Comparison of ENCODE assay signal across 28 cellular contexts in genomic region chr2:60678551-60678950, GRCh38.
"Had no signal": no experiment of that assay in that cellular context is flagged by ENCODE, and none has a peak within 500 bp of the region (broad histone marks: within the 10 kb centered on the region; RNA-seq: fewer than 3 reads in every experiment).

No MANE protein-coding gene starts in this region.

- ATAC-seq: natural killer cell; sciatic nerve; stimulated activated naive B cell treated with anti-CD40 and anti-IgM and Interleukin-4, amounts not matched to agents 10 μg/mL and 1 μg/mL and 100 μg/mL, for 72 hours; stimulated activated naive CD8-positive, alpha-beta T cell treated with anti-CD3 and anti-CD28 coated beads, Interleukin-15, Interleukin-2, amounts not matched to agents 100 U/mL and 50 U/mL, for 24 hours had no signal

- H3K27me3 ChIP-seq: neural progenitor cell, neutrophil, ovary, testis, thyroid gland, upper lobe of left lung, vagina had no signal

- DNase-seq: islet precursor cell; left ventricle myocardium inferior; mesendoderm; naive B cell; natural killer cell; nephron progenitor cell; occipital lobe; ovary; retina; stimulated activated CD4-positive, alpha-beta T cell treated with anti-CD3 and anti-CD28 coated beads, Interleukin-12 subunit alpha, Interleukin-12 subunit beta, amount 100 ng/mL, for 4 hours; stimulated activated CD4-positive, alpha-beta T cell treated with anti-CD3 and anti-CD28 coated beads, Interleukin-15, amount 100 ng/mL, for 24 hours; stimulated activated CD4-positive, alpha-beta T cell treated with anti-CD3 and anti-CD28 coated beads, Interleukin-2, amount 100 ng/mL, for 24 hours; stimulated activated CD4-positive, alpha-beta T cell treated with anti-CD3 and anti-CD28 coated beads, Interleukin-4, amount 100 ng/mL, for 1 hour; stimulated activated naive B cell treated with anti-CD40 and anti-IgM and Interleukin-4, amounts not matched to agents 10 μg/mL and 1 μg/mL and 100 μg/mL, for 72 hours; stimulated activated naive CD8-positive, alpha-beta T cell treated with anti-CD3 and anti-CD28 coated beads, Interleukin-15, Interleukin-2, amounts not matched to agents 100 U/mL and 50 U/mL, for 24 hours; stomach; testis; thyroid gland; transverse colon; upper lobe of left lung had no signal

- H3K27ac ChIP-seq: left ventricle myocardium inferior, neural progenitor cell, neutrophil, ovary, skin epidermis, stomach, testis, thyroid gland, transverse colon, upper lobe of left lung, vagina had no signal

- H3K4me1 ChIP-seq: left ventricle myocardium inferior, neural progenitor cell, testis, thyroid gland, upper lobe of left lung, vagina had no signal

- H3K9me3 Mint-ChIP-seq: naive B cell, natural killer cell, nephron progenitor cell, neural progenitor cell had no signal

- H3K36me3 ChIP-seq: left ventricle myocardium inferior, neural progenitor cell, neutrophil, ovary, stomach, thyroid gland, transverse colon, upper lobe of left lung, vagina had no signal

- H3K4me2 ChIP-seq: neural progenitor cell had no signal

- H3K9ac ChIP-seq: neural progenitor cell had no signal

- H3K27ac Mint-ChIP-seq: mesothelial cell of epicardium; natural killer cell; nephron progenitor cell; neural progenitor cell; progenitor cell of endocrine pancreas; stimulated activated naive B cell treated with anti-CD40 and anti-IgM and Interleukin-4, amounts not matched to agents 10 μg/mL and 1 μg/mL and 100 μg/mL, for 72 hours had no signal

- H3K9me3 ChIP-seq: left ventricle myocardium inferior, neutrophil, ovary, stomach, testis, thyroid gland, transverse colon, upper lobe of left lung, vagina had no signal

- H3K4me3 ChIP-seq: left ventricle myocardium inferior, lung, neural progenitor cell, ovary, skin epidermis, stomach, testis, thyroid gland, transverse colon, upper lobe of left lung, vagina had no signal

- H3K36me3 Mint-ChIP-seq: mesothelial cell of epicardium, naive B cell, natural killer cell, neural progenitor cell had no signal

- H3K4me1 Mint-ChIP-seq: nephron progenitor cell had no signal

- H3K4me3 Mint-ChIP-seq: mesothelial cell of epicardium; naive B cell; natural killer cell; nephron progenitor cell; neural progenitor cell; stimulated activated naive B cell treated with anti-CD40 and anti-IgM and Interleukin-4, amounts not matched to agents 10 μg/mL and 1 μg/mL and 100 μg/mL, for 72 hours had no signal
